ENCODE assay signal across 8 cellular contexts in the genomic region with DNA sequence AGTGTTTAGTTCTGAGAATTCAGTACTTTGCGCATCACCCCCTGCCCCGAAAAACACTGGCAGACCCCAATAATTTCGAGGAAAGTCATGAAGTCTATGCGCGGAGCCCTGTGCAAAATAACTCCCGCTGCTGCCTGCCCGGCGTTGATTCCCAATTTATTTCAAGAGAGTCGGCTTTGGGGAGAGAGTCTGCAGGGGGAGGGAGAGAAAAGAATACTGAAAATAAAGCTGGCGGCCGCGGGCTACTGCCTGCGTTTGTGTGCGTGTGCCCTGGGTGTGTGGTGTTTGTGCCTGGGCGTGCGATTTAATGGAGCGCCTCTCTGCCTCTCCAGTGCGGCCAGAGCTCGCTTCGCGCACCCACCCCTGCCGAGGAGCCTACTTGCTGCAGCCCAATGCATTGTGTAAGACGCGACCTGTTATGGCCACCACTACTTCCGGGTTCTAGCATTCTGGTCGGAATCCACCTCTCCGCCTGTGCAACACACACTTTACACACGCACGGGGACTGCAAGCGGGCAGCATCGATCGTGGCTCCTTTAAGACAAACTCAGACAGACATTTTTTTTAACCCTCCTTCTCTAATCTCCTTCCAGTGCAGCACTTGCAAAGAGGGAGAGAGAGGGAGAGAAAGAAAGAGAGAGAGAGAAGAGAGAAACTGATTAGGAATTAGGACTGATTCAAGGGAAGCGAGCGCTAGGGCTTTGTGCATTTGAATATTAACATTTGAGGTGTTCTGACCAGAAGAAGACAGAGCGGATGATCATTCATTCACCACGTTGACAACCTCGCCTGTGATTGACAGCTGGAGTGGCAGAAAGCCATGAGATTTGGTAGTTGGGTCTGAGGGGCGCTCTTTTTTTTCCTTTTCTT. TPM values are rescaled to one million over a fixed set of nuclear protein-coding genes. Genes with fewer than 3 reads are reported as not detected.
A peak's percentile ranks its signal among the peaks of the same experiment; 100 is the strongest.
DNase-seq lines count a peak whose midpoint lies in the region; ATAC-seq and TF ChIP-seq lines count a peak whose summit lies in the region.

Gene MEIS1 (plus strand): TSS at position 447 of the 870 bp plus-strand sequence. CDS start 732 bp downstream, outside the sequence.

- no peak for TF ChIP-seq CTCF in ascending aorta (IDR thresholded peaks at IDR 0.05)
- peak in 1 of 12 donors; percentile 8 for TF ChIP-seq CTCF in heart left ventricle (IDR thresholded peaks at IDR 0.05)

- peak; percentile 62 to 85 for TF ChIP-seq POLR2A in heart left ventricle (IDR thresholded peaks at IDR 0.05)

- H3K4me1 ChIP-seq in ascending aorta (no peaks in the 10 kb centered on the region), heart left ventricle (peaks cover 0 to 20% (median 0%) of the 10 kb centered on the region in 12 donors)

- 0 to 1% (median 1%) methylated on average over 37 to 38 of the region's 38 CpGs for WGBS in heart left ventricle, 4 donors

- ATAC-seq in GM19452 (IDR thresholded peaks at IDR 0.05; ENCODE audit: unreplicated experiment), result peak; percentile 84
- peak; percentile 86 to 91 (median 88) for ATAC-seq in heart left ventricle

- intact Hi-C loops in ascending aorta (cut with DNase I), result loop anchor here (2.0 to 10.0 kb wide), 10 partner anchors 62 to 1817 kb away; partner anchors contain the start of genes ETAA1, PPP3R1 and SLC1A4
- intact Hi-C loops in heart left ventricle (cut with DNase I), result loop anchor here (1.0 to 10.0 kb wide), 19 partner anchors 42 to 1410 kb away; no protein-coding TSS in a partner anchor

- H3K27me3 ChIP-seq in ascending aorta (no peaks in the 10 kb centered on the region), heart left ventricle (peaks cover 0 to 65% (median 0%) of the 10 kb centered on the region in 9 donors)

- H3K9me3 ChIP-seq in ascending aorta (no peaks in the 10 kb centered on the region), heart left ventricle (no peaks in the 10 kb centered on the region)

- H3K36me3 ChIP-seq in ascending aorta (no peaks in the 10 kb centered on the region), heart left ventricle (no peaks in the 10 kb centered on the region)

- peak within 1 kb of the TSS; percentile 85 to 91 for H3K27ac ChIP-seq in ascending aorta
- H3K27ac ChIP-seq in heart left ventricle, result peak within 1 kb of the TSS; percentile 83 to 96 (median 92)

- H3K4me3 ChIP-seq in ascending aorta (peak within 1 kb of the TSS; percentile 81 to 82), heart left ventricle (peak within 1 kb of the TSS; percentile 53 to 91 (median 74))

- DNase-seq in COR-L47 (lab: John Stamatoyannopoulos, UW), result peak; percentile 93
- DNase-seq in HS-5 (ENCODE audit: low read depth), result peak; percentile 88
- peak; percentile 95 for DNase-seq in NCI-H774 (lab: John Stamatoyannopoulos, UW)
- peak; percentile 83 to 97 for DNase-seq in ascending aorta (ENCODE audit: low spot score in 2 of 2)
- DNase-seq in heart left ventricle, result peak; percentile 88 to 94 (median 91)
- peak; percentile 92 for DNase-seq in occipital lobe (lab: John Stamatoyannopoulos, UW)
- no peak for DNase-seq in effector CD8-positive, alpha-beta T cell (lab: John Stamatoyannopoulos, UW)

RNA-seq across cellular contexts. Expression of gene MEIS1, which starts in this region (rescaled TPM):
- 46.7 TPM for total RNA-seq in ascending aorta
- total RNA-seq in heart left ventricle, result 10 to 100 TPM; 21.3 to 50.8 (median 41.8) TPM
- polyA plus RNA-seq in heart left ventricle, result 10 to 100 TPM; 12.9 to 55.7 TPM
- total RNA-seq in occipital lobe, result 20.7 TPM
